Comparison of ENCODE assay signal across 35 cellular contexts in genomic region chr18:67790527-67790926, GRCh38.
"Had no signal": no experiment of that assay in that cellular context is flagged by ENCODE, and none has a peak within 500 bp of the region (broad histone marks: within the 10 kb centered on the region; RNA-seq: fewer than 3 reads in every experiment).

No MANE protein-coding gene starts in this region.

- H3K9me3 ChIP-seq: MG63 had no signal

- DNase-seq: Karpas-422, Kasumi-1, MG63, MM.1S, MV-4-11, NCI-H1048, NCI-H1092, NCI-H1092 treated with DMSO at 0.1 percent for 48 hours, NCI-H1105, NCI-H1105 treated with DMSO at 0.1 percent for 48 hours, NCI-H1417, NCI-H1417 treated with DMSO at 0.1 percent for 48 hours, NCI-H1436, NCI-H1436 treated with DMSO at 0.1 percent for 48 hours, NCI-H146, NCI-H1694, NCI-H1694 treated with DMSO at 0.1 percent for 48 hours, NCI-H187, NCI-H187 treated with DMSO at 0.1 percent for 48 hours, NCI-H1930, NCI-H2029, NCI-H2029 treated with DMSO at 0.1 percent for 48 hours, NCI-H2081, NCI-H2081 treated with DMSO at 0.1 percent for 48 hours, NCI-H2107, NCI-H2171, NCI-H2171 treated with DMSO at 0.1 percent for 48 hours, NCI-H2227 treated with DMSO at 0.1 percent for 48 hours, NCI-H226, NCI-H345, NCI-H446, NCI-H446 treated with DMSO at 0.1 percent for 48 hours, NCI-H510A, NCI-H510A treated with DMSO at 0.1 percent for 48 hours, NCI-H524 had no signal

- H3K27me3 ChIP-seq: MG63 had no signal

- H3K4me3 ChIP-seq: MG63 had no signal

- H3K36me3 ChIP-seq: MG63 had no signal
